1 cellular context compared by ENCODE assay signal in genomic region chr7:5528071-5528814, GRCh38.
A peak's percentile ranks its signal among the peaks of the same experiment; 100 is the strongest.
TF ChIP-seq lines count a peak whose summit lies in the region.

No MANE protein-coding gene starts in this region.

TF ChIP-seq in HepG2, 621 proteins besides CTCF, POLR2A, EP300 and RAD21 (continued from another document and continues in another):
- TF ChIP-seq, protein P1, sequence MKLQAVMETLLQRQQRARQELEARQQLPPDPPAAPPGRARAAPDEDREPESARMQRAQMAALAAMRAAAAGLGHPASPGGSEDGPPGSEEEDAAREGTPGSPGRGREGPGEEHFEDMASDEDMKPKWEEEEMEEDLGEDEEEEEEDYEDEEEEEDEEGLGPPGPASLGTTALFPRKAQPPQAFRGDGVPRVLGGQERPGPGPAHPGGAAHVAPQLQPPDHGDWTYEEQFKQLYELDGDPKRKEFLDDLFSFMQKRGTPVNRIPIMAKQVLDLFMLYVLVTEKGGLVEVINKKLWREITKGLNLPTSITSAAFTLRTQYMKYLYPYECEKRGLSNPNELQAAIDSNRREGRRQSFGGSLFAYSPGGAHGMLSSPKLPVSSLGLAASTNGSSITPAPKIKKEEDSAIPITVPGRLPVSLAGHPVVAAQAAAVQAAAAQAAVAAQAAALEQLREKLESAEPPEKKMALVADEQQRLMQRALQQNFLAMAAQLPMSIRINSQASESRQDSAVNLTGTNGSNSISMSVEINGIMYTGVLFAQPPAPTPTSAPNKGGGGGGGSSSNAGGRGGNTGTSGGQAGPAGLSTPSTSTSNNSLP (IDR thresholded peaks at IDR 0.05; ENCODE audit: low read depth, low read length), result no peak
- TF ChIP-seq, protein P2, sequence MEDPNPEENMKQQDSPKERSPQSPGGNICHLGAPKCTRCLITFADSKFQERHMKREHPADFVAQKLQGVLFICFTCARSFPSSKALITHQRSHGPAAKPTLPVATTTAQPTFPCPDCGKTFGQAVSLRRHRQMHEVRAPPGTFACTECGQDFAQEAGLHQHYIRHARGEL (CRISPR knock-in tag; IDR thresholded peaks at IDR 0.05), result no peak
- TF ChIP-seq, protein P3, sequence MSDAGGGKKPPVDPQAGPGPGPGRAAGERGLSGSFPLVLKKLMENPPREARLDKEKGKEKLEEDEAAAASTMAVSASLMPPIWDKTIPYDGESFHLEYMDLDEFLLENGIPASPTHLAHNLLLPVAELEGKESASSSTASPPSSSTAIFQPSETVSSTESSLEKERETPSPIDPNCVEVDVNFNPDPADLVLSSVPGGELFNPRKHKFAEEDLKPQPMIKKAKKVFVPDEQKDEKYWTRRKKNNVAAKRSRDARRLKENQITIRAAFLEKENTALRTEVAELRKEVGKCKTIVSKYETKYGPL (CRISPR knock-in tag; IDR thresholded peaks at IDR 0.05), result no peak
- TF ChIP-seq ZNF83 (CRISPR knock-in tag; IDR thresholded peaks at IDR 0.05; ENCODE audit: borderline replicate concordance) (no peak), JUNB (CRISPR knock-in tag; IDR thresholded peaks at IDR 0.05; ENCODE audit: borderline replicate concordance) (peak; percentile 16; the same call in 1 of the 2 replicates), ZNF569 (CRISPR knock-in tag; IDR thresholded peaks at IDR 0.05; ENCODE audit: borderline replicate concordance) (no peak), SIX1 (CRISPR knock-in tag; IDR thresholded peaks at IDR 0.05; ENCODE audit: borderline replicate concordance) (no peak), HCFC1 (IDR thresholded peaks at IDR 0.05; ENCODE audit: low read depth, low read length) (no peak), SMAD3 (CRISPR knock-in tag; IDR thresholded peaks at IDR 0.05) (no peak), MED8 (CRISPR knock-in tag; IDR thresholded peaks at IDR 0.05; ENCODE audit: insufficient replicate concordance) (no peak), HNF4A (CRISPR knock-in tag; IDR thresholded peaks at IDR 0.05) (no peak), PHF8 (CRISPR knock-in tag; IDR thresholded peaks at IDR 0.05) (no peak), ZNF441 (CRISPR knock-in tag; IDR thresholded peaks at IDR 0.05; ENCODE audit: borderline replicate concordance) (no peak), ZNF510 (CRISPR knock-in tag; IDR thresholded peaks at IDR 0.05; ENCODE audit: low read depth) (no peak), ARNT (IDR thresholded peaks at IDR 0.05) (no peak), ZNF407 (CRISPR knock-in tag; IDR thresholded peaks at IDR 0.05; ENCODE audit: not compliant biosample characterization) (no peak), ZNF12 (CRISPR knock-in tag; IDR thresholded peaks at IDR 0.05) (no peak), SOX6 (IDR thresholded peaks at IDR 0.05) (no peak), SOX6 (CRISPR knock-in tag; IDR thresholded peaks at IDR 0.05) (no peak), ZNF234 (CRISPR knock-in tag; conservative IDR thresholded peaks at IDR 0.05) (no peak), PHF20 (CRISPR knock-in tag; IDR thresholded peaks at IDR 0.05) (no peak), PITX1 (CRISPR knock-in tag; IDR thresholded peaks at IDR 0.05) (no peak), NFE2 (CRISPR knock-in tag; IDR thresholded peaks at IDR 0.05) (no peak), SATB2 (CRISPR knock-in tag; IDR thresholded peaks at IDR 0.05) (no peak), ZNF468 (CRISPR knock-in tag; IDR thresholded peaks at IDR 0.05) (no peak), ZNF75D (CRISPR knock-in tag; IDR thresholded peaks at IDR 0.05; ENCODE audit: borderline replicate concordance) (no peak), NCOR1 (IDR thresholded peaks at IDR 0.05; ENCODE audit: borderline replicate concordance, low read length) (no peak), ZNF850 (CRISPR knock-in tag; conservative IDR thresholded peaks at IDR 0.05) (no peak), ZNF124 (CRISPR knock-in tag; IDR thresholded peaks at IDR 0.05) (no peak), FOXK2 (IDR thresholded peaks at IDR 0.05) (no peak), ZNF639 (CRISPR knock-in tag; conservative IDR thresholded peaks at IDR 0.05) (no peak), ZMAT3 (CRISPR knock-in tag; conservative IDR thresholded peaks at IDR 0.05) (no peak), HOXA5 (CRISPR knock-in tag; IDR thresholded peaks at IDR 0.05) (no peak), ZNF101 (CRISPR knock-in tag; IDR thresholded peaks at IDR 0.05; ENCODE audit: borderline replicate concordance, low read depth) (no peak)
- TF ChIP-seq, protein P4, sequence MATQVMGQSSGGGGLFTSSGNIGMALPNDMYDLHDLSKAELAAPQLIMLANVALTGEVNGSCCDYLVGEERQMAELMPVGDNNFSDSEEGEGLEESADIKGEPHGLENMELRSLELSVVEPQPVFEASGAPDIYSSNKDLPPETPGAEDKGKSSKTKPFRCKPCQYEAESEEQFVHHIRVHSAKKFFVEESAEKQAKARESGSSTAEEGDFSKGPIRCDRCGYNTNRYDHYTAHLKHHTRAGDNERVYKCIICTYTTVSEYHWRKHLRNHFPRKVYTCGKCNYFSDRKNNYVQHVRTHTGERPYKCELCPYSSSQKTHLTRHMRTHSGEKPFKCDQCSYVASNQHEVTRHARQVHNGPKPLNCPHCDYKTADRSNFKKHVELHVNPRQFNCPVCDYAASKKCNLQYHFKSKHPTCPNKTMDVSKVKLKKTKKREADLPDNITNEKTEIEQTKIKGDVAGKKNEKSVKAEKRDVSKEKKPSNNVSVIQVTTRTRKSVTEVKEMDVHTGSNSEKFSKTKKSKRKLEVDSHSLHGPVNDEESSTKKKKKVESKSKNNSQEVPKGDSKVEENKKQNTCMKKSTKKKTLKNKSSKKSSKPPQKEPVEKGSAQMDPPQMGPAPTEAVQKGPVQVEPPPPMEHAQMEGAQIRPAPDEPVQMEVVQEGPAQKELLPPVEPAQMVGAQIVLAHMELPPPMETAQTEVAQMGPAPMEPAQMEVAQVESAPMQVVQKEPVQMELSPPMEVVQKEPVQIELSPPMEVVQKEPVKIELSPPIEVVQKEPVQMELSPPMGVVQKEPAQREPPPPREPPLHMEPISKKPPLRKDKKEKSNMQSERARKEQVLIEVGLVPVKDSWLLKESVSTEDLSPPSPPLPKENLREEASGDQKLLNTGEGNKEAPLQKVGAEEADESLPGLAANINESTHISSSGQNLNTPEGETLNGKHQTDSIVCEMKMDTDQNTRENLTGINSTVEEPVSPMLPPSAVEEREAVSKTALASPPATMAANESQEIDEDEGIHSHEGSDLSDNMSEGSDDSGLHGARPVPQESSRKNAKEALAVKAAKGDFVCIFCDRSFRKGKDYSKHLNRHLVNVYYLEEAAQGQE (IDR thresholded peaks at IDR 0.05; ENCODE audit: borderline replicate concordance in 1 of 2, low read depth in 1 of 2, low read length in 2 of 2), result no peak
- TF ChIP-seq, protein P5, sequence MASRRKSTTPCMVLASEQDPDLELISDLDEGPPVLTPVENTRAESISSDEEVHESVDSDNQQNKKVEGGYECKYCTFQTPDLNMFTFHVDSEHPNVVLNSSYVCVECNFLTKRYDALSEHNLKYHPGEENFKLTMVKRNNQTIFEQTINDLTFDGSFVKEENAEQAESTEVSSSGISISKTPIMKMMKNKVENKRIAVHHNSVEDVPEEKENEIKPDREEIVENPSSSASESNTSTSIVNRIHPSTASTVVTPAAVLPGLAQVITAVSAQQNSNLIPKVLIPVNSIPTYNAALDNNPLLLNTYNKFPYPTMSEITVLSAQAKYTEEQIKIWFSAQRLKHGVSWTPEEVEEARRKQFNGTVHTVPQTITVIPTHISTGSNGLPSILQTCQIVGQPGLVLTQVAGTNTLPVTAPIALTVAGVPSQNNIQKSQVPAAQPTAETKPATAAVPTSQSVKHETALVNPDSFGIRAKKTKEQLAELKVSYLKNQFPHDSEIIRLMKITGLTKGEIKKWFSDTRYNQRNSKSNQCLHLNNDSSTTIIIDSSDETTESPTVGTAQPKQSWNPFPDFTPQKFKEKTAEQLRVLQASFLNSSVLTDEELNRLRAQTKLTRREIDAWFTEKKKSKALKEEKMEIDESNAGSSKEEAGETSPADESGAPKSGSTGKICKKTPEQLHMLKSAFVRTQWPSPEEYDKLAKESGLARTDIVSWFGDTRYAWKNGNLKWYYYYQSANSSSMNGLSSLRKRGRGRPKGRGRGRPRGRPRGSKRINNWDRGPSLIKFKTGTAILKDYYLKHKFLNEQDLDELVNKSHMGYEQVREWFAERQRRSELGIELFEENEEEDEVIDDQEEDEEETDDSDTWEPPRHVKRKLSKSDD (CRISPR knock-in tag; IDR thresholded peaks at IDR 0.05; ENCODE audit: low read depth), result no peak
- TF ChIP-seq, protein P6, sequence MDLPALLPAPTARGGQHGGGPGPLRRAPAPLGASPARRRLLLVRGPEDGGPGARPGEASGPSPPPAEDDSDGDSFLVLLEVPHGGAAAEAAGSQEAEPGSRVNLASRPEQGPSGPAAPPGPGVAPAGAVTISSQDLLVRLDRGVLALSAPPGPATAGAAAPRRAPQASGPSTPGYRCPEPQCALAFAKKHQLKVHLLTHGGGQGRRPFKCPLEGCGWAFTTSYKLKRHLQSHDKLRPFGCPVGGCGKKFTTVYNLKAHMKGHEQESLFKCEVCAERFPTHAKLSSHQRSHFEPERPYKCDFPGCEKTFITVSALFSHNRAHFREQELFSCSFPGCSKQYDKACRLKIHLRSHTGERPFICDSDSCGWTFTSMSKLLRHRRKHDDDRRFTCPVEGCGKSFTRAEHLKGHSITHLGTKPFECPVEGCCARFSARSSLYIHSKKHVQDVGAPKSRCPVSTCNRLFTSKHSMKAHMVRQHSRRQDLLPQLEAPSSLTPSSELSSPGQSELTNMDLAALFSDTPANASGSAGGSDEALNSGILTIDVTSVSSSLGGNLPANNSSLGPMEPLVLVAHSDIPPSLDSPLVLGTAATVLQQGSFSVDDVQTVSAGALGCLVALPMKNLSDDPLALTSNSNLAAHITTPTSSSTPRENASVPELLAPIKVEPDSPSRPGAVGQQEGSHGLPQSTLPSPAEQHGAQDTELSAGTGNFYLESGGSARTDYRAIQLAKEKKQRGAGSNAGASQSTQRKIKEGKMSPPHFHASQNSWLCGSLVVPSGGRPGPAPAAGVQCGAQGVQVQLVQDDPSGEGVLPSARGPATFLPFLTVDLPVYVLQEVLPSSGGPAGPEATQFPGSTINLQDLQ (CRISPR knock-in tag; IDR thresholded peaks at IDR 0.05), result no peak
- TF ChIP-seq, protein P7, sequence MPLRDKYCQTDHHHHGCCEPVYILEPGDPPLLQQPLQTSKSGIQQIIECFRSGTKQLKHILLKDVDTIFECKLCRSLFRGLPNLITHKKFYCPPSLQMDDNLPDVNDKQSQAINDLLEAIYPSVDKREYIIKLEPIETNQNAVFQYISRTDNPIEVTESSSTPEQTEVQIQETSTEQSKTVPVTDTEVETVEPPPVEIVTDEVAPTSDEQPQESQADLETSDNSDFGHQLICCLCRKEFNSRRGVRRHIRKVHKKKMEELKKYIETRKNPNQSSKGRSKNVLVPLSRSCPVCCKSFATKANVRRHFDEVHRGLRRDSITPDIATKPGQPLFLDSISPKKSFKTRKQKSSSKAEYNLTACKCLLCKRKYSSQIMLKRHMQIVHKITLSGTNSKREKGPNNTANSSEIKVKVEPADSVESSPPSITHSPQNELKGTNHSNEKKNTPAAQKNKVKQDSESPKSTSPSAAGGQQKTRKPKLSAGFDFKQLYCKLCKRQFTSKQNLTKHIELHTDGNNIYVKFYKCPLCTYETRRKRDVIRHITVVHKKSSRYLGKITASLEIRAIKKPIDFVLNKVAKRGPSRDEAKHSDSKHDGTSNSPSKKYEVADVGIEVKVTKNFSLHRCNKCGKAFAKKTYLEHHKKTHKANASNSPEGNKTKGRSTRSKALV (CRISPR knock-in tag; IDR thresholded peaks at IDR 0.05), result no peak
